Comparison of ENCODE assay signal across 16 cellular contexts in genomic region chr2:165687376-165687775, GRCh38.
A peak's percentile ranks its signal among the peaks of the same experiment; 100 is the strongest.
DNase-seq lines count a peak whose midpoint lies in the region; ATAC-seq and TF ChIP-seq lines count a peak whose summit lies in the region.
"Had no signal": no experiment of that assay in that cellular context is flagged by ENCODE, and none has a peak within 500 bp of the region (broad histone marks: within the 10 kb centered on the region; RNA-seq: fewer than 3 reads in every experiment).

No MANE protein-coding gene starts in this region.

- peak; percentile 16 for DNase-seq in Caki2 (ENCODE audit: low read depth)
- DNase-seq in neural crest cell (ENCODE audit: low read depth, low spot score) = no peak
- DNase-seq in NCI-H2107 (lab: John Stamatoyannopoulos, UW) = no peak
- DNase-seq in GM13976 (ENCODE audit: low spot score) = no peak
- DNase-seq: Calu3; CD8-positive, alpha-beta T cell; DMS79 had no signal

- H3K36me3 ChIP-seq in mesodermal cell (ENCODE audit: control insufficient read depth, insufficient read depth, low read length) = no peaks in the 10 kb centered on the region
- H3K36me3 ChIP-seq: HAP-1 had no signal

- TF ChIP-seq CTCF in brain (conservative IDR thresholded peaks at IDR 0.05) = no peak
- no peak for TF ChIP-seq CTCF in neural crest cell (conservative IDR thresholded peaks at IDR 0.05)
- no peak for TF ChIP-seq CTCF in GM13976 (IDR thresholded peaks at IDR 0.05; ENCODE audit: borderline replicate concordance, control extremely low read depth, extremely low read depth, insufficient read depth, missing control alignments)

- H3K27ac Mint-ChIP-seq in brain (peak overlapping the region in 4 of 5 experiments; percentile 75 to 90 (median 80)), neural crest cell (ENCODE audit: unreplicated experiment) (peak overlapping the region; percentile 59)
- H3K27ac Mint-ChIP-seq: CD14-positive monocyte; CD8-positive, alpha-beta T cell had no signal

- peaks cover 46% of the 10 kb centered on the region for H3K4me1 Mint-ChIP-seq in brain
- H3K4me1 Mint-ChIP-seq in neural crest cell = peaks cover 54% of the 10 kb centered on the region
- H3K4me1 Mint-ChIP-seq: CD14-positive monocyte had no signal

- ATAC-seq in GM21825 (IDR thresholded peaks at IDR 0.05; ENCODE audit: unreplicated experiment) (no peak), GM19455 (IDR thresholded peaks at IDR 0.05; ENCODE audit: unreplicated experiment) (no peak)
- ATAC-seq: CD8-positive, alpha-beta T cell; GM12878; HepG2 had no signal

- H3K9me3 ChIP-seq in mesodermal cell (ENCODE audit: control insufficient read depth, low read length) = no peaks in the 10 kb centered on the region
- H3K9me3 ChIP-seq: HAP-1 had no signal

- peak overlapping the region; percentile 81 for H3K27ac ChIP-seq in mesodermal cell (ENCODE audit: low read depth, low read length, severe bottlenecking)
- H3K27ac ChIP-seq: 22Rv1 had no signal

- H3K4me3 Mint-ChIP-seq in brain (peak overlapping the region in 2 of 5 experiments; percentile 9 to 19), neural crest cell (peak overlapping the region; percentile 12)
- H3K4me3 Mint-ChIP-seq: CD14-positive monocyte; CD8-positive, alpha-beta T cell had no signal

- H3K4me1 ChIP-seq in mesodermal cell (ENCODE audit: control insufficient read depth, insufficient read depth, low read length, poor library complexity, severe bottlenecking) = peaks cover 8% of the 10 kb centered on the region
- H3K4me1 ChIP-seq: HAP-1 had no signal

- H3K27me3 Mint-ChIP-seq in brain (no peaks in the 10 kb centered on the region), neural crest cell (ENCODE audit: low read depth) (no peaks in the 10 kb centered on the region)

- H3K9me3 Mint-ChIP-seq in brain = no peaks in the 10 kb centered on the region
- H3K9me3 Mint-ChIP-seq in neural crest cell = no peaks in the 10 kb centered on the region
- H3K9me3 Mint-ChIP-seq: CD14-positive monocyte; CD8-positive, alpha-beta T cell had no signal

- no peak overlapping the region for H3K4me3 ChIP-seq in mesodermal cell (ENCODE audit: extremely low read depth, insufficient read depth, low read length, poor library complexity, severe bottlenecking)
- H3K4me3 ChIP-seq: GM12878, HAP-1 had no signal

- 92 to 100% methylated on average over 2 of the region's 2 CpGs for WGBS in mesodermal cell (ENCODE audit: insufficient coverage in 2 of 2), 2 experiments

- H3K36me3 Mint-ChIP-seq in brain = peaks cover 18% of the 10 kb centered on the region
- H3K36me3 Mint-ChIP-seq in neural crest cell (ENCODE audit: low read depth) = peaks cover 13% of the 10 kb centered on the region
- H3K36me3 Mint-ChIP-seq: CD14-positive monocyte; CD8-positive, alpha-beta T cell had no signal

- in situ Hi-C loops in Caki2 (cut with HindIII; ENCODE audit: low pct_unique_long_range_greater_than_20kb, low sequenced_read_pairs) (no loop called here), GM13976 (cut with MboI; ENCODE audit: low sequenced_read_pairs, unreplicated experiment) (no loop called here)
